Comparison of ENCODE assay signal across 17 cellular contexts in the genomic region with DNA sequence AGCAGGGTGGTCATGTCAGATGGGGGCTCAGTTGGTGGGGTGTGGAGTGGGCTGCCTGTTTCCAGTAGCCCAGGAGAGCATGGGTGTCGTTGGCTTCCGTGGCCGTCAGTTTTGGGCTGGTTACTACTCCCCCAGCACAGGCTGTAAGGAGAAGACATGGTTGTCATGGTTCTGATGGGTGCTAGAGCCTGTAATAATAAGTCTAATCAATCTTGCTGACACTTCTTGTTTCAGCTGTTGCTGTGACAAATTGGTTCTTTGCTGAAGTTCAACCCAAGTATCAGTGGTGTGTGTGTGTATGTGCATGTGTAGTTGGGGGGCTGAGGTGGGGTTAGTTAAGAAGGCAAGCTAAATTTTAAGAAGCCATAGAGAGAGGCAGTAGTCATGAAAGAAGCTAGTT.
"Had no signal": no experiment of that assay in that cellular context is flagged by ENCODE, and none has a peak within 500 bp of the region (broad histone marks: within the 10 kb centered on the region; RNA-seq: fewer than 3 reads in every experiment).

No MANE protein-coding gene starts in this region.

- H3K36me3 ChIP-seq: esophagus muscularis mucosa, gastroesophageal sphincter, heart left ventricle, left lung, lower lobe of right lung had no signal

- H3K27ac Mint-ChIP-seq: mesothelial cell of epicardium had no signal

- H3K4me1 ChIP-seq: esophagus muscularis mucosa, foreskin keratinocyte, gastroesophageal sphincter, heart left ventricle, left lung, lower lobe of right lung had no signal

- ATAC-seq: foreskin keratinocyte, gastroesophageal sphincter, heart left ventricle, left cardiac atrium, left lung, left ventricle myocardium superior, lower lobe of right lung, mucosa of descending colon had no signal

- H3K27ac ChIP-seq: coronary artery, dorsolateral prefrontal cortex, esophagus muscularis mucosa, foreskin keratinocyte, gastroesophageal sphincter, heart left ventricle, left lung, lower lobe of right lung had no signal

- H3K27me3 ChIP-seq: esophagus muscularis mucosa, gastroesophageal sphincter, left lung had no signal

- H3K36me3 Mint-ChIP-seq: mesothelial cell of epicardium had no signal

- H3K4me1 Mint-ChIP-seq: mesothelial cell of epicardium had no signal

- H3K4me3 ChIP-seq: coronary artery, dorsolateral prefrontal cortex, esophagus muscularis mucosa, gastroesophageal sphincter, heart left ventricle, left lung, lower lobe of right lung, mucosa of descending colon had no signal

- H3K9me3 Mint-ChIP-seq: mesothelial cell of epicardium had no signal

- H3K4me3 Mint-ChIP-seq: mesothelial cell of epicardium had no signal

- H3K9me3 ChIP-seq: esophagus muscularis mucosa, gastroesophageal sphincter, heart left ventricle, left lung, lower lobe of right lung, mucosa of descending colon had no signal

- DNase-seq: dermis blood vessel endothelial cell; dorsolateral prefrontal cortex; effector CD4-positive, alpha-beta T cell; effector memory CD4-positive, alpha-beta T cell; foreskin keratinocyte; heart left ventricle; hippocampal formation; left cardiac atrium; left lung; left ventricle myocardium superior; lower lobe of right lung; mesenchymal stem cell; mucosa of descending colon had no signal
